ENCODE assay signal across 15 cellular contexts in the genomic region with DNA sequence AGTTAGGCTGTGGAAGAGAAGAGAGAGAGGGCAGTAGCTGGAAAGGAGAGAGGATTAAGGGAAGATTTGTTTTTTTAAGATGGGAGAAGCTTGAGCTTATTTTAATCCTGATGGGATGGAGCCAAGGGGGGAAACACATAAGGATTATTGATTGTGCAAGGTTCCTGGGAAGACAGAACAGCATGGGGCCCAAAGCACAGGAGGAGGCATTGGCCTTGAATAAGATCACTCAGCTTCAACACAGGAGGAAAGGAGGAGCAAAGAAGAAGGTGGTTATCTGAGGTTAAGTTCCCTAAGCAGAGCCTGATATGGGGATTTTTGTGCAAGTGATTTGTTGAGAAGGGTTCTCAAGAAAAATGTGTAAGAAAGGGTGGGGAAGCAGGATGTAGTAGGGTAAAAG.
DNase-seq lines count a peak whose midpoint lies in the region; ATAC-seq and TF ChIP-seq lines count a peak whose summit lies in the region.
"Had no signal": no experiment of that assay in that cellular context is flagged by ENCODE, and none has a peak within 500 bp of the region (broad histone marks: within the 10 kb centered on the region; RNA-seq: fewer than 3 reads in every experiment).

No MANE protein-coding gene starts in this region.

- H4K20me1 ChIP-seq in GM23338 (replicated peaks; ENCODE audit: insufficient read depth), result no peaks in the 10 kb centered on the region

- H3K27ac ChIP-seq in A673 (ENCODE audit: low read depth, low read length, poor library complexity, severe bottlenecking) (no peak overlapping the region), GM23338 (ENCODE audit: low read depth) (no peak overlapping the region), WERI-Rb-1 (no peak overlapping the region), mesendoderm (ENCODE audit: low read depth, low read length) (no peak overlapping the region)

- no peak overlapping the region for H2BK15ac ChIP-seq in mesendoderm (replicated peaks; ENCODE audit: low read depth)

- no peaks in the 10 kb centered on the region for H3K79me1 ChIP-seq in mesendoderm (ENCODE audit: low read length)

- H3K36me3 Mint-ChIP-seq in GM23338 (ENCODE audit: low read depth), result no peaks in the 10 kb centered on the region; the same call in 2 of the 3 replicates

- H3K4me2 ChIP-seq in GM23338, result no peak overlapping the region
- H3K4me2 ChIP-seq in mesendoderm (ENCODE audit: low read length), result no peak overlapping the region

- H3K4me1 ChIP-seq in A673 (ENCODE audit: insufficient read depth, low read length, poor library complexity, severe bottlenecking) (no peaks in the 10 kb centered on the region), GM23338 (ENCODE audit: insufficient read depth) (0 out of 2 replicates have a peak, but pooled peaks cover 6% of the 10 kb centered on the region), mesendoderm (ENCODE audit: control insufficient read depth, low read depth, low read length) (peaks cover 9% of the 10 kb centered on the region)

- TF ChIP-seq CTCF in A673 (conservative IDR thresholded peaks at IDR 0.05; ENCODE audit: low read depth, low read length) (no peak), GM23338 (conservative IDR thresholded peaks at IDR 0.05; ENCODE audit: low read depth in 2 of 2) (no peak), WERI-Rb-1 (IDR thresholded peaks at IDR 0.05; ENCODE audit: low read depth, low read length) (no peak)

- POLR2A ChIA-PET in A673 (lab: Charles Lee; ENCODE audit: low non-redundant PET), result no interaction called here

- no TSS peak for BruUV-seq in A673 (replicated peaks; lab: Mats Ljungman, UMichigan)

- peaks cover 9% of the 10 kb centered on the region for H3K9me3 Mint-ChIP-seq in GM23338

- H3K36me3 ChIP-seq in A673 (ENCODE audit: insufficient read depth, low read length, poor library complexity, severe bottlenecking), result no peaks in the 10 kb centered on the region
- no peaks in the 10 kb centered on the region for H3K36me3 ChIP-seq in GM23338 (ENCODE audit: insufficient read depth)
- H3K36me3 ChIP-seq in WERI-Rb-1, result no peaks in the 10 kb centered on the region
- H3K36me3 ChIP-seq in mesendoderm (ENCODE audit: control insufficient read depth, insufficient read depth, low read length), result no peaks in the 10 kb centered on the region

- peaks cover 4% of the 10 kb centered on the region; the same call in 1 of the 2 replicates for H3K9me2 ChIP-seq in GM23338 (ENCODE audit: insufficient read depth)

- H3K9me3 ChIP-seq in A673 (ENCODE audit: low read depth, low read length, poor library complexity, severe bottlenecking) (no peaks in the 10 kb centered on the region), WERI-Rb-1 (ENCODE audit: severe bottlenecking) (peaks cover 3% of the 10 kb centered on the region)

- no peak overlapping the region for H3K4ac ChIP-seq in mesendoderm (ENCODE audit: low read depth, low read length)

- no peaks in the 10 kb centered on the region for H3K79me2 ChIP-seq in GM23338 (replicated peaks; ENCODE audit: insufficient read depth)
- H3K79me2 ChIP-seq in mesendoderm (ENCODE audit: control insufficient read depth, insufficient read depth, low read length), result no peaks in the 10 kb centered on the region

- no peak overlapping the region for H3K18ac ChIP-seq in mesendoderm (ENCODE audit: low read length)

- H2BK120ac ChIP-seq in mesendoderm (ENCODE audit: low read depth, low read length), result no peak overlapping the region

- peak; percentile 35 for DNase-seq in A673 (ENCODE audit: low spot score)
- DNase-seq in GM23338 (ENCODE audit: low spot score), result no peak
- DNase-seq in WERI-Rb-1, result peak; percentile 83
- DNase-seq in mesendoderm, result peak; percentile 53
- DNase-seq in dedifferentiated amniotic fluid mesenchymal stem cell (ENCODE audit: extremely low spot score), result no peak
- no peak for DNase-seq in DMS153 (lab: John Stamatoyannopoulos, UW)
- no peak for DNase-seq in NCI-H345 treated with DMSO at 0.1 percent for 48 hours (lab: John Stamatoyannopoulos, UW; ENCODE audit: unreplicated experiment)
- DNase-seq: C1 segment of cervical spinal cord; Calu3; CD4-positive, alpha-beta T cell; DND-41; GDM1 had no signal

- peaks cover 14% of the 10 kb centered on the region for H3K4me1 Mint-ChIP-seq in GM23338
- H3K4me1 Mint-ChIP-seq: B cell had no signal

- H2BK5ac ChIP-seq in mesendoderm (ENCODE audit: low read length), result no peak overlapping the region

- H4K5ac ChIP-seq in mesendoderm (ENCODE audit: low read length), result no peak overlapping the region

- H3K4me3 Mint-ChIP-seq in GM23338, result no peak overlapping the region
- H3K4me3 Mint-ChIP-seq: B cell; CD4-positive, alpha-beta T cell had no signal

- peak overlapping the region; percentile 68 for H3K56ac ChIP-seq in mesendoderm (ENCODE audit: low read length)

- CTCF ChIA-PET in A673 (lab: Charles Lee), result no interaction called here

- no peak overlapping the region for H2AK5ac ChIP-seq in mesendoderm (ENCODE audit: low read length)

- H3K27me3 ChIP-seq in A673 (replicated peaks; ENCODE audit: insufficient read depth, low read depth, low read length, poor library complexity) (peaks cover 22% of the 10 kb centered on the region), GM23338 (ENCODE audit: insufficient read depth) (no peaks in the 10 kb centered on the region), WERI-Rb-1 (ENCODE audit: insufficient read depth, low read depth, severe bottlenecking) (no peaks in the 10 kb centered on the region), mesendoderm (ENCODE audit: insufficient read depth, low read length, poor library complexity) (no peaks in the 10 kb centered on the region)

- ATAC-seq in GM23338, result peak; percentile 32; the same call in 2 of the 3 replicates
- ATAC-seq: HCT116, K562 had no signal

- no peak overlapping the region for H3K27ac Mint-ChIP-seq in GM23338
- H3K27ac Mint-ChIP-seq: B cell; CD4-positive, alpha-beta T cell had no signal

- intact Hi-C loops in A673 (cut with micrococcal nuclease; ENCODE audit: unreplicated experiment), result no loop called here

- no peak overlapping the region for H4K8ac ChIP-seq in mesendoderm (ENCODE audit: low read depth, low read length)

- no peak overlapping the region for H2AFZ ChIP-seq in GM23338

- H3F3A ChIP-seq in GM23338 (replicated peaks; ENCODE audit: low read depth), result no peaks in the 10 kb centered on the region

- H3K23ac ChIP-seq in mesendoderm (ENCODE audit: low read length), result no peak overlapping the region

- H3K4me3 ChIP-seq in A673 (ENCODE audit: low read depth, low read length, poor library complexity, severe bottlenecking) (no peak overlapping the region), GM23338 (no peak overlapping the region), WERI-Rb-1 (ENCODE audit: low read depth, low read length) (no peak overlapping the region), mesendoderm (ENCODE audit: low read length) (no peak overlapping the region)
- H3K4me3 ChIP-seq: K562 had no signal

- H3K9ac ChIP-seq in mesendoderm (ENCODE audit: low read length), result no peak overlapping the region

- no peaks in the 10 kb centered on the region for H3K27me3 Mint-ChIP-seq in GM23338 (ENCODE audit: insufficient read depth, low read depth, poor library complexity)

TF ChIP-seq in GM23338, 12 proteins besides CTCF, POLR2A, EP300 and RAD21 (continues in another document):
- TF ChIP-seq CREB1 (CRISPR knock-in tag; IDR thresholded peaks at IDR 0.05; ENCODE audit: low read depth) (no peak), EZH2phosphoT487 (IDR thresholded peaks at IDR 0.05; ENCODE audit: unreplicated experiment) (no peak), STAT1 (IDR thresholded peaks at IDR 0.05; ENCODE audit: unreplicated experiment) (no peak), EZH2 (IDR thresholded peaks at IDR 0.05; ENCODE audit: low read depth, unreplicated experiment) (no peak), ZNF331 (CRISPR knock-in tag; IDR thresholded peaks at IDR 0.05; ENCODE audit: low read depth) (no peak)
- TF ChIP-seq, protein P1, sequence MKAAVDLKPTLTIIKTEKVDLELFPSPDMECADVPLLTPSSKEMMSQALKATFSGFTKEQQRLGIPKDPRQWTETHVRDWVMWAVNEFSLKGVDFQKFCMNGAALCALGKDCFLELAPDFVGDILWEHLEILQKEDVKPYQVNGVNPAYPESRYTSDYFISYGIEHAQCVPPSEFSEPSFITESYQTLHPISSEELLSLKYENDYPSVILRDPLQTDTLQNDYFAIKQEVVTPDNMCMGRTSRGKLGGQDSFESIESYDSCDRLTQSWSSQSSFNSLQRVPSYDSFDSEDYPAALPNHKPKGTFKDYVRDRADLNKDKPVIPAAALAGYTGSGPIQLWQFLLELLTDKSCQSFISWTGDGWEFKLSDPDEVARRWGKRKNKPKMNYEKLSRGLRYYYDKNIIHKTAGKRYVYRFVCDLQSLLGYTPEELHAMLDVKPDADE (IDR thresholded peaks at IDR 0.05), result no peak

Comparison
In these comparisons a context has a peak if more than half of its experiments do, and no peak if none do; other contexts are left out.
1. DNase-seq: peak in A673 (single experiment), WERI-Rb-1 (single experiment) and mesendoderm (single experiment); none in GM23338 (single experiment), dedifferentiated amniotic fluid mesenchymal stem cell (single experiment), DMS153 (single experiment) and NCI-H345 treated with DMSO at 0.1 percent for 48 hours (single experiment).